1 cellular context compared by ENCODE assay signal in the genomic region with DNA sequence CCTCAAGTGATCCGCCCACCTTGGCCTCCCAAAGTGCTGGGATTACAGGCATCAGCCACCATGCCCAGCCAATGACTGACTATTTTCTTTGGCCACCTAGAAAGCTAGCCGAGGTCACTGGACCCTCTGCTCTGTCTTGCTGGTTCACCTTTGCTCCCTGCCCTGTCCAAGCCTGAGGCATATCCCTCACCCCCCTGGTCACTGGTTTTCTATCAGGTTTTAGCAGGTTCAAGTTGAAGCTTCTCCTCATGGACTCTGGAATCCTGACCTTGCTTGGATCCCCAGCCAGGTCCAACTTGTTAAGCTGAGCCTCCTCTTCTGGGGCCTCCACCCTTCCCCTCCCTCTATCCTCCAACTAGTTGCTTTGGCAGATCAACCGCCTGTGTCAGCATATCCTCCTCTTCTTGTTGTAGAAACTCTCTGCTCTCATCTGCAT.
TF ChIP-seq lines count a peak whose summit lies in the region.

No MANE protein-coding gene starts in this region.

TF ChIP-seq in K562, 482 proteins besides CTCF, POLR2A, EP300 and RAD21:
- TF ChIP-seq ZNF316 (IDR thresholded peaks at IDR 0.05) (peak; percentile 29; the same call in 1 of the 2 replicates), ZNF592 (IDR thresholded peaks at IDR 0.05) (no peak), RFX1 (IDR thresholded peaks at IDR 0.05) (no peak)
